1 cellular context compared by ENCODE assay signal in the genomic region with DNA sequence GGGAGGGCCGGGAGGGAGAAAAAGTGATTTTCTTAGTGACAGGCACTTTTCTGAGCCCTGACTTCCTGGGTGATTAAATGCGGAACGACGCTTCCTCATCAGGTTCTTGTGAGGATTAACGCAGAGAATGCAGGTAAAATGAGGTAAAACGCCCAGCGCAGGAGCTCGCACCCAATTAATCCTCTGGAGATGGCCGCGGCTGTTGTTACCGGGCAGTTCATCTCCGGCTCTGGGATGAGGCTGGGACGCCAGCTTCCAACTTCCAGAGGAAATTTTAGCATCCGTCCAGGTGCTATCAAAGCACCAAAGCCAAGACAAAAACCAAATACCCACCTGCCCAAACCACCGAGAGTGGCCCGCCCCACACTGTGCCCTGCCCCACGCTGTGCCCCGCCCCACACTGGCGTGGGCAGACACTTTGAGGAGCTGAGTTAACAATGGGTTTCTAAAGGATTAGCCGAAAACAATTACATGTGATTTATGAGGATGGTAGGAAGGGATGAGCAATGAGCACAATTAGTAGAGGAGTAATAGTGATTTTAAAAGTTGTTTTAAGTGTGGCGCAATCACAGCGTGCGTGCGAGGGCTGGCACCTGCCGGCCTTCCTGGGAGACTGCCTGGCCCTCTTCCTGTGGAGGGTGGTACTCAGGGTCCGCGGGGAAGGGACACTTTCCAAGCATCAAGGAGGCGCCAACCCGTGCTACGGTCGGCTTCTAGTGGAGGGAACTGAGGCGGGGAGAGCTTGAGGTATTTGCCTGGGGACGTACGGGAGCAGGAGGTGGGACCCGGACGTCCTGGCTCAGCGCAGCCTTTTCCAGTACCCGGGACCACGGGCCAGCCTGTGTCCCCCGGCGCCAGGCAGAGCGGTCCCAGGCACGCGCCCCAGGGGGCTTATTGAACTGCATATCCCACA.
TF ChIP-seq lines count a peak whose summit lies in the region.

No MANE protein-coding gene starts in this region.

TF ChIP-seq in HepG2, 621 proteins besides CTCF, POLR2A, EP300 and RAD21:
- TF ChIP-seq CEBPB (IDR thresholded peaks at IDR 0.05; ENCODE audit: borderline replicate concordance, low read depth, low read length) (peak; percentile 62), RFX5 (IDR thresholded peaks at IDR 0.05; ENCODE audit: low read depth, low read length) (peak; percentile 62; the same call in 1 of the 2 replicates), ZNF709 (CRISPR knock-in tag; IDR thresholded peaks at IDR 0.05) (no peak), NR2F1 (CRISPR knock-in tag; IDR thresholded peaks at IDR 0.05) (no peak)
